8 cellular contexts compared by ENCODE assay signal in genomic region chr3:52299815-52300611, GRCh38. TPM values are rescaled to one million over a fixed set of nuclear protein-coding genes. Genes with fewer than 3 reads are reported as not detected.
DNase-seq lines count a peak whose midpoint lies in the region; ATAC-seq, FAIRE-seq and TF ChIP-seq lines count a peak whose summit lies in the region.

No MANE protein-coding gene starts in this region.

- peak; percentile 41 for FAIRE-seq in GM12878 (lab: Jason Lieb, UNC)

- peaks cover 7% of the 10 kb centered on the region for H3K4me1 Mint-ChIP-seq in CD8-positive, alpha-beta T cell (ENCODE audit: low read depth)

- H3K27me3 ChIP-seq in CD8-positive, alpha-beta T cell (ENCODE audit: insufficient read depth, low read length), result no peaks in the 10 kb centered on the region
- no peaks in the 10 kb centered on the region for H3K27me3 ChIP-seq in HUES48 (ENCODE audit: control insufficient read depth, insufficient read depth, low read length)
- H3K27me3 ChIP-seq in GM12878 (replicated peaks in 1 of 2; ENCODE audit: control insufficient read depth in 2 of 2, insufficient read depth in 2 of 2, low read length in 1 of 2), result no peaks in the 10 kb centered on the region

- no peak for TF ChIP-seq RAD21 in GM12878 (IDR thresholded peaks at IDR 0.05; ENCODE audit: insufficient read depth, low read depth, low read length)

- H3K27me3 Mint-ChIP-seq in CD8-positive, alpha-beta T cell (ENCODE audit: low read depth), result no peaks in the 10 kb centered on the region

- H3K4me3 ChIP-seq in CD8-positive, alpha-beta T cell (ENCODE audit: low read depth, low read length), result no peak overlapping the region
- H3K4me3 ChIP-seq in HUES48 (ENCODE audit: low read depth, low read length) (peak overlapping the region; percentile 45; the same call in 1 of the 2 replicates), GM12878 (no peak overlapping the region)

- TF ChIP-seq EP300 in GM12878 (IDR thresholded peaks at IDR 0.05; ENCODE audit: borderline replicate concordance in 1 of 2, control insufficient read depth in 1 of 2, low read depth in 2 of 2, low read length in 2 of 2), result no peak

- peak overlapping the region; percentile 60 for H3K4me2 ChIP-seq in GM12878 (ENCODE audit: control insufficient read depth, insufficient read depth)

- peaks cover 20% of the 10 kb centered on the region for H3K36me3 Mint-ChIP-seq in CD8-positive, alpha-beta T cell

- H3K79me2 ChIP-seq in GM12878 (ENCODE audit: control insufficient read depth, insufficient read depth, low read length), result no peaks in the 10 kb centered on the region

- no peaks in the 10 kb centered on the region for H3K4me1 ChIP-seq in CD8-positive, alpha-beta T cell (ENCODE audit: insufficient read depth, low read length)
- H3K4me1 ChIP-seq in HUES48 (ENCODE audit: control insufficient read depth, insufficient read depth, low read length) (peaks cover 20% of the 10 kb centered on the region), GM12878 (ENCODE audit: control insufficient read depth, insufficient read depth, low read length) (peaks cover 12% of the 10 kb centered on the region)

- peak; percentile 31 for ATAC-seq in CD8-positive, alpha-beta T cell
- ATAC-seq in GM12878 (peak; percentile 80), left lobe of liver (peak; percentile 27), HG02588 (IDR thresholded peaks at IDR 0.05; ENCODE audit: unreplicated experiment) (no peak)

- DNase-seq in CD8-positive, alpha-beta T cell, result peak in 1 of 7 experiments; percentile 22
- DNase-seq in GM12878 (ENCODE audit: low read depth, low spot score) (no peak), left lobe of liver (ENCODE audit: low spot score) (no peak), SHP77 treated with DMSO at 0.1 percent for 48 hours (lab: John Stamatoyannopoulos, UW) (no peak), T-helper 2 cell (no peak), pons (ENCODE audit: low spot score) (no peak)

- no peaks in the 10 kb centered on the region for H3K9me3 ChIP-seq in CD8-positive, alpha-beta T cell (ENCODE audit: low read length)
- H3K9me3 ChIP-seq in HUES48 (ENCODE audit: control insufficient read depth, insufficient read depth, low read length) (no peaks in the 10 kb centered on the region), GM12878 (replicated peaks; ENCODE audit: control insufficient read depth, insufficient read depth, low read length) (no peaks in the 10 kb centered on the region)

- no peak overlapping the region for H3K27ac Mint-ChIP-seq in CD8-positive, alpha-beta T cell

- no peak overlapping the region for H3K4me3 Mint-ChIP-seq in CD8-positive, alpha-beta T cell

- H4K20me1 ChIP-seq in GM12878 (ENCODE audit: control insufficient read depth, insufficient read depth), result no peaks in the 10 kb centered on the region

- CTCF ChIA-PET in CD8-positive, alpha-beta T cell (lab: Charles Lee), result interaction anchor here (1.1 kb wide), 1 partner anchor 80 kb away, joined by 3 read pairs; no protein-coding TSS in a partner anchor
- CTCF ChIA-PET in GM12878 (lab: Yijun Ruan, JAX), result interaction anchor here (0.6 to 19.0 kb wide), 13 partner anchors 9 to 1288 kb away, joined by 3 to 451 read pairs (median 4); no protein-coding TSS in a partner anchor

- WGBS in GM12878 (ENCODE audit: insufficient coverage, insufficient replicate concordance, low lambda C conversion rate, missing lambda C conversion rate), result 40% methylated on average over 13 of the region's 14 CpGs

- in situ Hi-C loops in GM12878 (cut with MboI), result no loop called here

- H3K9ac ChIP-seq in HUES48 (ENCODE audit: low read depth, low read length) (no peak overlapping the region), GM12878 (ENCODE audit: control insufficient read depth, insufficient read depth, low read length) (0 out of 2 replicates have a peak overlapping the region, but pooled peaks have one; percentile 22)

- SMC1A ChIA-PET in GM12878 (lab: Charles Lee; ENCODE audit: uncharacterized antibody, unreplicated experiment), result interaction anchor here (0.8 to 6.6 kb wide), 9 partner anchors 10 to 68 kb away, joined by 3 to 62 read pairs (median 5); partner anchors contain the start of gene GLYCTK

- RAD21 ChIA-PET in GM12878 (lab: Charles Lee; ENCODE audit: unreplicated experiment), result interaction anchor here (0.8 to 5.7 kb wide), 9 partner anchors 9 to 247 kb away, joined by 3 to 52 read pairs (median 3); no protein-coding TSS in a partner anchor

- H3K27ac ChIP-seq in CD8-positive, alpha-beta T cell (ENCODE audit: low read depth, low read length), result no peak overlapping the region
- H3K27ac ChIP-seq in HUES48 (ENCODE audit: low read depth, low read length), result peak overlapping the region; percentile 61
- 0 out of 2 replicates have a peak overlapping the region, but pooled peaks have one; percentile 24 for H3K27ac ChIP-seq in GM12878 (ENCODE audit: control insufficient read depth, insufficient read depth)

- BruUV-seq in GM12878 (replicated peaks; lab: Mats Ljungman, UMichigan), result no TSS peak

- H3K36me3 ChIP-seq in CD8-positive, alpha-beta T cell (ENCODE audit: insufficient read depth, low read length), result no peaks in the 10 kb centered on the region
- no peaks in the 10 kb centered on the region for H3K36me3 ChIP-seq in HUES48 (ENCODE audit: control insufficient read depth, insufficient read depth, low read length)
- no peaks in the 10 kb centered on the region; a peak in 1 of 4 replicates for H3K36me3 ChIP-seq in GM12878 (ENCODE audit: control insufficient read depth in 2 of 2, insufficient read depth in 2 of 2, low read length in 1 of 2)

- no peak for TF ChIP-seq CTCF in CD8-positive, alpha-beta T cell (IDR thresholded peaks at IDR 0.05)
- TF ChIP-seq CTCF in GM12878 (IDR thresholded peaks at IDR 0.05 in 2 of 3, conservative IDR thresholded peaks at IDR 0.05 in 1 of 3; ENCODE audit: control insufficient read depth in 2 of 3, extremely low read depth in 1 of 3, insufficient read depth in 1 of 3, low read depth in 3 of 3, low read length in 3 of 3), result peak in 2 of 3 experiments; percentile 10 to 29; a peak in 3 of 6 replicates

- intact Hi-C loops in CD8-positive, alpha-beta T cell (cut with DNase I, micrococcal nuclease), result no loop called here
- intact Hi-C loops in GM12878 (cut with micrococcal nuclease; ENCODE audit: unreplicated experiment), result no loop called here

- POLR2A ChIA-PET in CD8-positive, alpha-beta T cell (lab: Charles Lee), result interaction anchor here (0.6 kb wide), 1 partner anchor 70 kb away, joined by 3 read pairs; no protein-coding TSS in a partner anchor
- POLR2A ChIA-PET in GM12878 (lab: Charles Lee), result interaction anchor here (0.6 to 2.6 kb wide), 8 partner anchors 9 to 60 kb away, joined by 3 to 29 read pairs (median 4); partner anchors contain the start of genes DNAH1 and GLYCTK

- peak overlapping the region; percentile 26 for H2AFZ ChIP-seq in GM12878 (ENCODE audit: control insufficient read depth, low read depth, low read length)

- H3K9me3 Mint-ChIP-seq in CD8-positive, alpha-beta T cell, result no peaks in the 10 kb centered on the region

- peak; percentile 65 for TF ChIP-seq POLR2A in GM12878 (IDR thresholded peaks at IDR 0.05; ENCODE audit: low read depth, low read length)

RNA-seq across cellular contexts. Expression of gene GLYCTK, which starts 12.4 kb away (rescaled TPM):
- total RNA-seq in CD8-positive, alpha-beta T cell, result 10 to 100 TPM; 27.1 to 28.1 TPM
- 49.8 and 58.7 TPM in 2 replicates for total RNA-seq in GM12878 (2013; cell fraction: nucleolus; rRNA removed)
- total RNA-seq in GM12878 (2014; rRNA removed) (13.7 and 14.9 TPM in 2 replicates), GM12878 (2014; rRNA removed; fragmentation: Illumina TruSeq; extraction: Trizol) (8.5 and 8.8 TPM in 2 replicates), GM12878 (2021) (19.0 and 19.9 TPM in 2 replicates), left lobe of liver (396 TPM)
- 7.2 TPM for polyA plus RNA-seq in GM12878 (2011; ENCODE audit: low read depth)
- polyA plus RNA-seq in GM12878 (2011; rRNA removed) (6.5 and 13.5 TPM in 2 replicates), GM12878 (2014; fragmentation: Illumina TruSeq; extraction: Trizol) (2.3 and 7.4 TPM in 2 replicates), GM12878 (2014; fragmentation: Nextera tagmentation; extraction: Ambion mirVana) (1 to 10 TPM in 1 of 2 experiments, under 1 TPM in 1; 0.66 to 2.7 TPM), GM12878 (2014; rRNA removed) (22.6 and 26.5 TPM in 2 replicates), GM12878 (2016; fragmentation: Nextera tagmentation; extraction: Ambion mirVana) (10 to 100 TPM; 10.6 to 15.7 TPM)
- polyA plus RNA-seq in GM12878 (2011; cell fraction: cytosol; rRNA removed), result 21.6 and 36.9 TPM in 2 replicates
- 76.2 and 80.1 TPM in 2 replicates for polyA plus RNA-seq in GM12878 (2011; cell fraction: nucleus; rRNA removed)
- 10.3 and 13.3 TPM in 2 replicates for polyA plus RNA-seq in GM12878 (2012)
- 11.3 and 23.6 TPM in 2 replicates for polyA minus RNA-seq in GM12878 (2011; rRNA and poly(A)+ RNA removed)
- 5.3 and 7.6 TPM in 2 replicates for polyA minus RNA-seq in GM12878 (2011; cell fraction: cytosol; rRNA and poly(A)+ RNA removed)
- polyA minus RNA-seq in GM12878 (2011; cell fraction: nucleus; rRNA and poly(A)+ RNA removed), result 19.2 and 41.1 TPM in 2 replicates

RNA-seq across cellular contexts. Expression of gene DNAH1, which starts 16.1 kb away (rescaled TPM):
- total RNA-seq in CD8-positive, alpha-beta T cell, result 10 to 100 TPM; 42.2 to 45.5 TPM
- 71.1 and 76.2 TPM in 2 replicates for total RNA-seq in GM12878 (2013; cell fraction: nucleolus; rRNA removed)
- total RNA-seq in GM12878 (2014; rRNA removed) (3.3 and 3.4 TPM in 2 replicates), GM12878 (2014; rRNA removed; fragmentation: Illumina TruSeq; extraction: Trizol) (2.3 TPM in 2 replicates), GM12878 (2021) (4.4 and 5.7 TPM in 2 replicates), left lobe of liver (9.6 TPM)
- polyA plus RNA-seq in GM12878 (2011; ENCODE audit: low read depth), result 3.9 TPM
- polyA plus RNA-seq in GM12878 (2011; rRNA removed) (1.8 and 3.2 TPM in 2 replicates), GM12878 (2014; fragmentation: Illumina TruSeq; extraction: Trizol) (2.3 and 3.7 TPM in 2 replicates), GM12878 (2014; fragmentation: Nextera tagmentation; extraction: Ambion mirVana) (under 1 TPM; 0.31 to 0.33 TPM), GM12878 (2014; rRNA removed) (4.4 and 5.8 TPM in 2 replicates), GM12878 (2016; fragmentation: Nextera tagmentation; extraction: Ambion mirVana) (under 1 TPM; 0.48 to 0.57 TPM)
- 2.9 and 4.0 TPM in 2 replicates for polyA plus RNA-seq in GM12878 (2011; cell fraction: cytosol; rRNA removed)
- 41.3 and 54.3 TPM in 2 replicates for polyA plus RNA-seq in GM12878 (2011; cell fraction: nucleus; rRNA removed)
- polyA plus RNA-seq in GM12878 (2012), result 5.3 and 7.2 TPM in 2 replicates
- polyA minus RNA-seq in GM12878 (2011; rRNA and poly(A)+ RNA removed), result 11.5 and 14.5 TPM in 2 replicates
- polyA minus RNA-seq in GM12878 (2011; cell fraction: cytosol; rRNA and poly(A)+ RNA removed), result 1.0 and 1.3 TPM in 2 replicates
- polyA minus RNA-seq in GM12878 (2011; cell fraction: nucleus; rRNA and poly(A)+ RNA removed), result 10.0 and 18.0 TPM in 2 replicates

RNA-seq across cellular contexts. Expression of gene WDR82, which starts 21.6 kb away (rescaled TPM):
- 100 to 1,000 TPM; 115 to 117 TPM for total RNA-seq in CD8-positive, alpha-beta T cell
- total RNA-seq in GM12878 (2013; cell fraction: nucleolus; rRNA removed), result 29.7 and 32.2 TPM in 2 replicates
- total RNA-seq in GM12878 (2014; rRNA removed), result 50.0 and 51.1 TPM in 2 replicates
- total RNA-seq in GM12878 (2014; rRNA removed; fragmentation: Illumina TruSeq; extraction: Trizol), result 45.1 and 46.4 TPM in 2 replicates
- 61.0 and 64.8 TPM in 2 replicates for total RNA-seq in GM12878 (2021)
- 33.3 TPM for polyA plus RNA-seq in GM12878 (2011; ENCODE audit: low read depth)
- polyA plus RNA-seq in GM12878 (2011; rRNA removed), result 81.8 and 82.4 TPM in 2 replicates
- 51.8 and 52.6 TPM in 2 replicates for polyA plus RNA-seq in GM12878 (2011; cell fraction: cytosol; rRNA removed)
- 14.2 and 20.5 TPM in 2 replicates for polyA plus RNA-seq in GM12878 (2011; cell fraction: nucleus; rRNA removed)
- polyA plus RNA-seq in GM12878 (2012), result 35.7 and 40.2 TPM in 2 replicates
- polyA plus RNA-seq in GM12878 (2014; fragmentation: Illumina TruSeq; extraction: Trizol), result 65.8 and 67.0 TPM in 2 replicates
- 10 to 100 TPM; 10.4 to 12.5 TPM for polyA plus RNA-seq in GM12878 (2014; fragmentation: Nextera tagmentation; extraction: Ambion mirVana)
- 49.5 and 55.2 TPM in 2 replicates for polyA plus RNA-seq in GM12878 (2014; rRNA removed)
- 10 to 100 TPM; 10.1 to 15.8 TPM for polyA plus RNA-seq in GM12878 (2016; fragmentation: Nextera tagmentation; extraction: Ambion mirVana)
- polyA minus RNA-seq in GM12878 (2011; rRNA and poly(A)+ RNA removed), result 86.3 and 110 TPM in 2 replicates
- 27.0 and 31.9 TPM in 2 replicates for polyA minus RNA-seq in GM12878 (2011; cell fraction: cytosol; rRNA and poly(A)+ RNA removed)
- 12.8 and 23.2 TPM in 2 replicates for polyA minus RNA-seq in GM12878 (2011; cell fraction: nucleus; rRNA and poly(A)+ RNA removed)
- total RNA-seq in left lobe of liver, result 18.6 TPM

RNA-seq across cellular contexts. Expression of gene PPM1M, which starts 54.5 kb away (rescaled TPM):
- total RNA-seq in CD8-positive, alpha-beta T cell, result 10 to 100 TPM; 43.9 to 46.9 TPM
- 10.4 and 10.8 TPM in 2 replicates for total RNA-seq in GM12878 (2013; cell fraction: nucleolus; rRNA removed)
- 15.7 and 16.3 TPM in 2 replicates for total RNA-seq in GM12878 (2014; rRNA removed)
- 14.1 TPM in 2 replicates for total RNA-seq in GM12878 (2014; rRNA removed; fragmentation: Illumina TruSeq; extraction: Trizol)
- total RNA-seq in GM12878 (2021), result 24.8 and 25.9 TPM in 2 replicates
- polyA plus RNA-seq in GM12878 (2011; ENCODE audit: low read depth), result 11.0 TPM
- polyA plus RNA-seq in GM12878 (2011; rRNA removed), result 19.2 and 21.1 TPM in 2 replicates
- polyA plus RNA-seq in GM12878 (2011; cell fraction: cytosol; rRNA removed), result 26.1 and 26.4 TPM in 2 replicates
- polyA plus RNA-seq in GM12878 (2011; cell fraction: nucleus; rRNA removed), result 55.4 and 72.9 TPM in 2 replicates
- 16.3 and 19.2 TPM in 2 replicates for polyA plus RNA-seq in GM12878 (2012)
- polyA plus RNA-seq in GM12878 (2014; fragmentation: Illumina TruSeq; extraction: Trizol), result 19.8 and 24.3 TPM in 2 replicates
- 10 to 100 TPM in 1 of 2 experiments, 1 to 10 TPM in 1; 7.5 to 15.3 TPM for polyA plus RNA-seq in GM12878 (2014; fragmentation: Nextera tagmentation; extraction: Ambion mirVana)
- 23.1 and 24.3 TPM in 2 replicates for polyA plus RNA-seq in GM12878 (2014; rRNA removed)
- 1 to 10 TPM; 7.3 to 9.5 TPM for polyA plus RNA-seq in GM12878 (2016; fragmentation: Nextera tagmentation; extraction: Ambion mirVana)
- 28.2 and 35.1 TPM in 2 replicates for polyA minus RNA-seq in GM12878 (2011; rRNA and poly(A)+ RNA removed)
- 3.9 and 5.3 TPM in 2 replicates for polyA minus RNA-seq in GM12878 (2011; cell fraction: cytosol; rRNA and poly(A)+ RNA removed)
- 11.4 and 12.5 TPM in 2 replicates for polyA minus RNA-seq in GM12878 (2011; cell fraction: nucleus; rRNA and poly(A)+ RNA removed)
- 4.2 TPM for total RNA-seq in left lobe of liver
